Comparison of ENCODE assay signal across 18 cellular contexts in the genomic region with DNA sequence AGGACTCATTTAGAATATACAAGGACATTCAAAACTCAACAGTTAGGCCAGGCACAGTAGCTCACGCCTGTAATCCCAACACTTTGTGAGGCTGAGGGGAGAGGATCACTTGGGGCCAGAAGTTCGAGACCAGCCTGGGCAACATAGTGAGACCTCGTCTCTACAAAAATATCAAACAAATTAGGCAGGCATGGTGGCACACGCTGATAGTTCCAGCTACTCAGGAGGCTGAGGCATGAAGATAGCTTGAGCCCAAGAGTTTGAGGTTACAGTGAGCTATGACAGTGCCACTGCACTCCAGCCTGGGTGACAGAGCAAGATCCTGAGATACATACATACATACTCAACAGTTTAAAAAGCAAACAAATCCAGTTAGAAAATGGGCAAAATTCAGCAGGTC. TPM values are rescaled to one million over a fixed set of nuclear protein-coding genes. Genes with fewer than 3 reads are reported as not detected.
DNase-seq lines count a peak whose midpoint lies in the region; ATAC-seq, FAIRE-seq and TF ChIP-seq lines count a peak whose summit lies in the region.
"Had no signal": no experiment of that assay in that cellular context is flagged by ENCODE, and none has a peak within 500 bp of the region (broad histone marks: within the 10 kb centered on the region; RNA-seq: fewer than 3 reads in every experiment).

No MANE protein-coding gene starts in this region.

- DNase-seq in activated naive CD4-positive, alpha-beta T cell treated with anti-CD3 and anti-CD28 coated beads, Interleukin-2, amount 50 U/mL, for 72 hours (ENCODE audit: low spot score in 2 of 2) = no peak
- no peak for DNase-seq in activated naive CD4-positive, alpha-beta T cell treated with Interleukin-2 at 50 U/mL for 16 hours
- DNase-seq in GM12878 (ENCODE audit: low read depth, low spot score) (no peak), naive B cell (no peak), DMS153 (lab: John Stamatoyannopoulos, UW) (no peak), mammary epithelial cell (no peak)
- DNase-seq: CD8-positive, alpha-beta memory T cell; DND-41; MG63; NCI-H1092; NCI-H2081 treated with DMSO at 0.1 percent for 48 hours; NCI-H510A treated with DMSO at 0.1 percent for 48 hours; NCI-H82 had no signal

- no peaks in the 10 kb centered on the region for H3K27me3 Mint-ChIP-seq in naive B cell

- H3K27me3 ChIP-seq in GM12878 (replicated peaks in 1 of 2; ENCODE audit: control insufficient read depth in 2 of 2, insufficient read depth in 2 of 2, low read length in 1 of 2) = no peaks in the 10 kb centered on the region
- H3K27me3 ChIP-seq in mammary epithelial cell (ENCODE audit: insufficient read depth, low read length) = no peaks in the 10 kb centered on the region
- H3K27me3 ChIP-seq: BLaER1 treated with 17β-estradiol and CSF1 and Interleukin-3, amounts not matched to agents 10 nM and 100 nM; MG63 had no signal

- H3K27ac ChIP-seq in GM12878 (ENCODE audit: control insufficient read depth, insufficient read depth) (no peak overlapping the region), mammary epithelial cell (ENCODE audit: insufficient read depth, low read depth, low read length) (no peak overlapping the region)
- H3K27ac ChIP-seq: BLaER1 treated with 17β-estradiol and CSF1 and Interleukin-3, amounts not matched to agents 10 nM and 100 nM had no signal

- H3K4me1 Mint-ChIP-seq in naive B cell = peaks cover 57 to 77% (median 71%) of the 10 kb centered on the region in 3 donors

- no peak for TF ChIP-seq EP300 in GM12878 (IDR thresholded peaks at IDR 0.05; ENCODE audit: borderline replicate concordance in 1 of 2, control insufficient read depth in 1 of 2, low read depth in 2 of 2, low read length in 2 of 2)

- H3K9me3 Mint-ChIP-seq in activated naive CD4-positive, alpha-beta T cell treated with anti-CD3 and anti-CD28 coated beads, Interleukin-2, amount 50 U/mL, for 72 hours = no peaks in the 10 kb centered on the region
- H3K9me3 Mint-ChIP-seq in naive B cell = no peaks in the 10 kb centered on the region
- H3K9me3 Mint-ChIP-seq: CD8-positive, alpha-beta memory T cell had no signal

- no peak overlapping the region for H3K4me3 ChIP-seq in GM12878
- no peak overlapping the region for H3K4me3 ChIP-seq in mammary epithelial cell (replicated peaks in 1 of 3; ENCODE audit: insufficient read depth in 1 of 3, low read depth in 2 of 3, low read length in 3 of 3)
- H3K4me3 ChIP-seq: BLaER1 treated with 17β-estradiol and CSF1 and Interleukin-3, amounts not matched to agents 10 nM and 100 nM; HAP-1; MG63 had no signal

- H2AFZ ChIP-seq in GM12878 (ENCODE audit: control insufficient read depth, low read depth, low read length) = no peak overlapping the region
- no peak overlapping the region for H2AFZ ChIP-seq in mammary epithelial cell (ENCODE audit: low read depth, low read length)

- H3K9ac ChIP-seq in GM12878 (ENCODE audit: control insufficient read depth, insufficient read depth, low read length) (no peak overlapping the region), mammary epithelial cell (ENCODE audit: insufficient read depth, low read length) (no peak overlapping the region)
- H3K9ac ChIP-seq: BLaER1 treated with 17β-estradiol and CSF1 and Interleukin-3, amounts not matched to agents 10 nM and 100 nM had no signal

- SMC1A ChIA-PET in GM12878 (lab: Charles Lee; ENCODE audit: uncharacterized antibody, unreplicated experiment) = interaction anchor here (0.7 to 4.7 kb wide), 14 partner anchors 9 to 145 kb away, joined by 3 to 45 read pairs (median 6); no protein-coding TSS in a partner anchor

- peak overlapping the region; percentile 8 to 77 for H3K27ac Mint-ChIP-seq in activated naive CD4-positive, alpha-beta T cell treated with anti-CD3 and anti-CD28 coated beads, Interleukin-2, amount 50 U/mL, for 72 hours
- H3K27ac Mint-ChIP-seq in naive B cell = peak overlapping the region; percentile 31 to 88 (median 68)
- H3K27ac Mint-ChIP-seq: CD8-positive, alpha-beta memory T cell had no signal

- H3K36me3 ChIP-seq in GM12878 (ENCODE audit: control insufficient read depth in 2 of 2, insufficient read depth in 2 of 2, low read length in 1 of 2) (peaks cover 0 to 2% of the 10 kb centered on the region in 2 experiments; a peak in 1 of 4 replicates), mammary epithelial cell (ENCODE audit: insufficient read depth, low read length) (no peaks in the 10 kb centered on the region)

- TF ChIP-seq CTCF in GM12878 (IDR thresholded peaks at IDR 0.05 in 2 of 3, conservative IDR thresholded peaks at IDR 0.05 in 1 of 3; ENCODE audit: control insufficient read depth in 2 of 3, extremely low read depth in 1 of 3, insufficient read depth in 1 of 3, low read depth in 3 of 3, low read length in 3 of 3) = no peak
- no peak for TF ChIP-seq CTCF in mammary epithelial cell (conservative IDR thresholded peaks at IDR 0.05 in 1 of 2, IDR thresholded peaks at IDR 0.05 in 1 of 2; ENCODE audit: extremely low read depth in 1 of 2, insufficient read depth in 1 of 2, low read depth in 1 of 2, low read length in 2 of 2)

- no peaks in the 10 kb centered on the region for H3K36me3 Mint-ChIP-seq in activated naive CD4-positive, alpha-beta T cell treated with anti-CD3 and anti-CD28 coated beads, Interleukin-2, amount 50 U/mL, for 72 hours
- H3K36me3 Mint-ChIP-seq in naive B cell = peaks cover 7 to 10% of the 10 kb centered on the region in 2 donors

- no peak for FAIRE-seq in GM12878 (lab: Jason Lieb, UNC)
- FAIRE-seq: A204.1, G401.6 had no signal

- POLR2A ChIA-PET in GM12878 (lab: Charles Lee) = interaction anchor here (0.7 to 4.8 kb wide), 10 partner anchors 9 to 53 kb away, joined by 3 to 19 read pairs (median 4); no protein-coding TSS in a partner anchor

- ATAC-seq in activated naive CD4-positive, alpha-beta T cell treated with anti-CD3 and anti-CD28 coated beads, Interleukin-2, amount 50 U/mL, for 72 hours = no peak
- ATAC-seq in GM12878 = peak; percentile 59
- ATAC-seq in naive B cell (ENCODE audit: low read depth in 2 of 2) = peak in 1 of 2 donors; percentile 26
- ATAC-seq in HG02759 (IDR thresholded peaks at IDR 0.05; ENCODE audit: unreplicated experiment) = no peak

- CTCF ChIA-PET in GM12878 (lab: Yijun Ruan, JAX) = interaction anchor here (1.1 to 2.5 kb wide), 7 partner anchors 9 to 128 kb away, joined by 3 to 11 read pairs (median 4); no protein-coding TSS in a partner anchor
- CTCF ChIA-PET in mammary epithelial cell (lab: Charles Lee; ENCODE audit: low non-redundant PET) = no interaction called here

- dilution Hi-C loops in mammary epithelial cell (cut with HindIII; ENCODE audit: low sequenced_read_pairs) = no loop called here

- BruUV-seq in GM12878 (replicated peaks; lab: Mats Ljungman, UMichigan) = no TSS peak
- no TSS peak for BruUV-seq in mammary epithelial cell (replicated peaks; lab: Mats Ljungman, UMichigan)

- peaks cover 8% of the 10 kb centered on the region; the same call in 1 of the 2 replicates for H3K4me1 ChIP-seq in GM12878 (ENCODE audit: control insufficient read depth, insufficient read depth, low read length)
- peaks cover 13% of the 10 kb centered on the region for H3K4me1 ChIP-seq in mammary epithelial cell (ENCODE audit: insufficient read depth, low read length)
- H3K4me1 ChIP-seq: HAP-1 had no signal

- peak overlapping the region in 3 of 8 donors; percentile 5 to 43 (median 24) for H3K4me3 Mint-ChIP-seq in naive B cell
- H3K4me3 Mint-ChIP-seq: CD8-positive, alpha-beta memory T cell had no signal

- H3K79me2 ChIP-seq in GM12878 (ENCODE audit: control insufficient read depth, insufficient read depth, low read length) (no peaks in the 10 kb centered on the region; the same call in 1 of the 2 replicates), mammary epithelial cell (ENCODE audit: insufficient read depth, low read length) (peaks cover 86% of the 10 kb centered on the region)

- H3K4me2 ChIP-seq in GM12878 (ENCODE audit: control insufficient read depth, insufficient read depth) (no peak overlapping the region), mammary epithelial cell (ENCODE audit: insufficient read depth, low read depth, low read length) (no peak overlapping the region)

- in situ Hi-C loops in GM12878 (cut with MboI) (no loop called here), mammary epithelial cell (cut with MboI; ENCODE audit: low sequenced_read_pairs in 2 of 2) (no loop called here)

- intact Hi-C loops in GM12878 (cut with micrococcal nuclease; ENCODE audit: unreplicated experiment) = no loop called here
- intact Hi-C loops in mammary epithelial cell (cut with micrococcal nuclease) = no loop called here

- RAD21 ChIA-PET in GM12878 (lab: Charles Lee; ENCODE audit: unreplicated experiment) = interaction anchor here (0.9 to 2.4 kb wide), 9 partner anchors 14 to 89 kb away, joined by 3 to 14 read pairs (median 4); no protein-coding TSS in a partner anchor

- H3K9me3 ChIP-seq in GM12878 (replicated peaks; ENCODE audit: control insufficient read depth, insufficient read depth, low read length) = no peaks in the 10 kb centered on the region
- H3K9me3 ChIP-seq in mammary epithelial cell (replicated peaks; ENCODE audit: insufficient read depth, low read length) = no peaks in the 10 kb centered on the region
- H3K9me3 ChIP-seq: HAP-1, MG63 had no signal

- no peak for TF ChIP-seq POLR2A in GM12878 (IDR thresholded peaks at IDR 0.05; ENCODE audit: low read depth, low read length)

- H4K20me1 ChIP-seq in GM12878 (ENCODE audit: control insufficient read depth, insufficient read depth) = no peaks in the 10 kb centered on the region
- H4K20me1 ChIP-seq in mammary epithelial cell (ENCODE audit: insufficient read depth, low read length) = no peaks in the 10 kb centered on the region

- 88% methylated on average over 4 of the region's 4 CpGs for WGBS in GM12878 (ENCODE audit: insufficient coverage, insufficient replicate concordance, low lambda C conversion rate, missing lambda C conversion rate)
- WGBS in mammary epithelial cell (ENCODE audit: low coverage, missing lambda C conversion rate) = 87% methylated on average over 4 of the region's 4 CpGs

- TF ChIP-seq RAD21 in GM12878 (IDR thresholded peaks at IDR 0.05; ENCODE audit: insufficient read depth, low read depth, low read length) = no peak

RNA-seq across cellular contexts. Expression of a gene that starts 44.9 kb away (rescaled TPM):
- 10 to 100 TPM; 16.7 to 19.8 TPM for total RNA-seq in activated naive CD4-positive, alpha-beta T cell treated with anti-CD3 and anti-CD28 coated beads, Interleukin-2, amount 50 U/mL, for 72 hours
- total RNA-seq in GM12878 (2013; cell fraction: nucleolus; rRNA removed) = 23.6 and 23.7 TPM in 2 replicates
- total RNA-seq in GM12878 (2014; rRNA removed) (8.0 and 8.6 TPM in 2 replicates), GM12878 (2014; rRNA removed; fragmentation: Illumina TruSeq; extraction: Trizol) (15.5 and 16.6 TPM in 2 replicates), GM12878 (2021) (42.1 and 42.8 TPM in 2 replicates), mammary epithelial cell (10 to 100 TPM; 26.2 to 46.0 TPM)
- 8.9 TPM for polyA plus RNA-seq in GM12878 (2011; ENCODE audit: low read depth)
- polyA plus RNA-seq in GM12878 (2011; rRNA removed) (26.8 and 51.8 TPM in 2 replicates), GM12878 (2014; fragmentation: Illumina TruSeq; extraction: Trizol) (13.0 and 31.2 TPM in 2 replicates), GM12878 (2014; fragmentation: Nextera tagmentation; extraction: Ambion mirVana) (1 to 10 TPM; 1.9 to 3.0 TPM), GM12878 (2014; rRNA removed) (34.5 and 34.9 TPM in 2 replicates), GM12878 (2016; fragmentation: Nextera tagmentation; extraction: Ambion mirVana) (1 to 10 TPM; 3.4 to 4.1 TPM), naive B cell (ENCODE audit: low read depth in 6 of 6) (10 to 100 TPM; 26.6 to 43.8 (median 34.8) TPM), mammary epithelial cell (67.7 TPM)
- 40.7 and 58.1 TPM in 2 replicates for polyA plus RNA-seq in GM12878 (2011; cell fraction: cytosol; rRNA removed)
- 29.2 and 33.1 TPM in 2 replicates for polyA plus RNA-seq in GM12878 (2011; cell fraction: nucleus; rRNA removed)
- polyA plus RNA-seq in GM12878 (2012) = 15.2 and 16.0 TPM in 2 replicates
- polyA minus RNA-seq in GM12878 (2011; rRNA and poly(A)+ RNA removed) = 72.4 and 89.6 TPM in 2 replicates
- 21.6 and 25.6 TPM in 2 replicates for polyA minus RNA-seq in GM12878 (2011; cell fraction: cytosol; rRNA and poly(A)+ RNA removed)
- polyA minus RNA-seq in GM12878 (2011; cell fraction: nucleus; rRNA and poly(A)+ RNA removed) = 8.6 and 17.8 TPM in 2 replicates
- polyA minus RNA-seq in mammary epithelial cell = 60.6 TPM
